ENCODE assay signal across 7 cellular contexts in genomic region chr17:68049812-68050437, GRCh38. TPM values are rescaled to one million over a fixed set of nuclear protein-coding genes. Genes with fewer than 3 reads are reported as not detected.
DNase-seq lines count a peak whose midpoint lies in the region; ATAC-seq, FAIRE-seq and TF ChIP-seq lines count a peak whose summit lies in the region.
"Not testable (repeated sequence)": the region's sequence is repeated elsewhere in the genome, so short reads cannot be mapped to it uniquely, and the experiment has no call there.

No MANE protein-coding gene starts in this region.

- H4K91ac ChIP-seq in H1 (replicated peaks; ENCODE audit: insufficient read length, low read length), result not testable (repeated sequence)

- not testable (repeated sequence) for H3K4ac ChIP-seq in H1 (replicated peaks; ENCODE audit: insufficient read length, low read depth, low read length)

- H3K14ac ChIP-seq in H1 (ENCODE audit: insufficient read length), result not testable (repeated sequence)

- not testable (repeated sequence) for H2BK120ac ChIP-seq in H1 (replicated peaks; ENCODE audit: low read depth, low read length)

- not testable (repeated sequence) for BruUV-seq in Panc1 (replicated peaks; lab: Mats Ljungman, UMichigan); GM12878 (replicated peaks; lab: Mats Ljungman, UMichigan)

- peak; percentile 35 to 53; a peak in 3 of 6 replicates for ATAC-seq in A549
- peak; percentile 31; the same call in 1 of the 2 replicates for ATAC-seq in Panc1
- ATAC-seq in WTC11, result not testable (repeated sequence)
- peak; percentile 36; the same call in 1 of the 3 replicates for ATAC-seq in GM12878

- not testable (repeated sequence) for H3K79me1 ChIP-seq in H1 (ENCODE audit: low read depth, low read length)

- not testable (repeated sequence) for H2AFZ ChIP-seq in GM12878 (ENCODE audit: control insufficient read depth, low read depth, low read length); H1 (ENCODE audit: low read length)

- FAIRE-seq in A549 (lab: Jason Lieb, UNC); GM12878 (lab: Jason Lieb, UNC); H1 (lab: Jason Lieb, UNC): not testable (repeated sequence)

- H3K56ac ChIP-seq in H1 (replicated peaks; ENCODE audit: insufficient read length, low read depth, low read length), result not testable (repeated sequence)

- H3K36me3 Mint-ChIP-seq in CD14-positive monocyte (peaks cover 27 to 44% of the 10 kb centered on the region in 2 donors), WTC11 (peaks cover 30% of the 10 kb centered on the region), nephron progenitor cell (ENCODE audit: low read depth) (peaks cover 25% of the 10 kb centered on the region)

- SMC1A ChIA-PET in GM12878 (lab: Charles Lee; ENCODE audit: uncharacterized antibody, unreplicated experiment), result interaction anchor here (1.4 kb wide), 1 partner anchor 13 kb away, joined by 5 read pairs; no protein-coding TSS in a partner anchor

- not testable (repeated sequence) for H3K27me3 Mint-ChIP-seq in CD14-positive monocyte (ENCODE audit: low read depth in 3 of 3); WTC11 (ENCODE audit: low read depth); nephron progenitor cell (ENCODE audit: low read depth, poor library complexity)

- peaks cover 20% of the 10 kb centered on the region for H3K4me1 Mint-ChIP-seq in CD14-positive monocyte
- peaks cover 11% of the 10 kb centered on the region for H3K4me1 Mint-ChIP-seq in WTC11
- peaks cover 11% of the 10 kb centered on the region for H3K4me1 Mint-ChIP-seq in nephron progenitor cell

- H3K36me3 ChIP-seq in Panc1 (ENCODE audit: control insufficient read depth, insufficient read depth, low read length), result peaks cover 21% of the 10 kb centered on the region
- H3K36me3 ChIP-seq in GM12878 (ENCODE audit: control insufficient read depth in 2 of 2, insufficient read depth in 2 of 2, low read length in 1 of 2), result not testable (repeated sequence)
- H3K36me3 ChIP-seq in H1 (ENCODE audit: control insufficient read depth in 2 of 4, insufficient read depth in 4 of 4, low read length in 3 of 4), result peaks cover 7 to 27% (median 16%) of the 10 kb centered on the region in 4 experiments; a peak in 7 of 8 replicates

- H4K5ac ChIP-seq in H1 (ENCODE audit: insufficient read length, low read depth, low read length), result not testable (repeated sequence)

- H3K23ac ChIP-seq in H1 (ENCODE audit: insufficient read length), result not testable (repeated sequence)

- TF ChIP-seq RAD21 in A549 (conservative IDR thresholded peaks at IDR 0.05 in 1 of 2, IDR thresholded peaks at IDR 0.05 in 1 of 2); GM12878 (IDR thresholded peaks at IDR 0.05; ENCODE audit: insufficient read depth, low read depth, low read length); H1 (IDR thresholded peaks at IDR 0.05 in 1 of 2, conservative IDR thresholded peaks at IDR 0.05 in 1 of 2; ENCODE audit: low read depth in 2 of 2, low read length in 2 of 2): not testable (repeated sequence)

- H4K8ac ChIP-seq in H1 (ENCODE audit: extremely low read depth, insufficient read depth, low read length), result not testable (repeated sequence)

- H3K4me1 ChIP-seq in A549; Panc1 (ENCODE audit: control insufficient read depth, insufficient read depth, low read length); GM12878 (ENCODE audit: control insufficient read depth, insufficient read depth, low read length); H1 (replicated peaks in 1 of 4; ENCODE audit: control insufficient read depth in 3 of 4, insufficient read depth in 4 of 4, low read length in 3 of 4): not testable (repeated sequence)

- H2BK15ac ChIP-seq in H1 (ENCODE audit: low read length), result not testable (repeated sequence)

- H3K18ac ChIP-seq in H1 (ENCODE audit: extremely low read depth, low read length), result not testable (repeated sequence)

- H3K4me3 ChIP-seq in A549; Panc1 (ENCODE audit: low read depth in 2 of 2, low read length in 2 of 2); GM12878; H1 (ENCODE audit: extremely low read depth in 1 of 4, insufficient read depth in 2 of 4, low read depth in 3 of 4, low read length in 4 of 4): not testable (repeated sequence)

- not testable (repeated sequence) for TF ChIP-seq EP300 in A549 (IDR thresholded peaks at IDR 0.05); GM12878 (IDR thresholded peaks at IDR 0.05; ENCODE audit: borderline replicate concordance in 1 of 2, control insufficient read depth in 1 of 2, low read depth in 2 of 2, low read length in 2 of 2); H1 (IDR thresholded peaks at IDR 0.05; ENCODE audit: borderline replicate concordance in 1 of 2, low read depth in 2 of 2, low read length in 2 of 2)

- H3K9ac ChIP-seq in GM12878 (ENCODE audit: control insufficient read depth, insufficient read depth, low read length); H1 (replicated peaks in 1 of 4; ENCODE audit: extremely low read depth in 1 of 4, low read depth in 3 of 4, low read length in 3 of 4): not testable (repeated sequence)

- peak overlapping the region in 4 of 7 donors; percentile 21 to 81 (median 74) for H3K27ac Mint-ChIP-seq in CD14-positive monocyte
- not testable (repeated sequence) for H3K27ac Mint-ChIP-seq in WTC11
- H3K27ac Mint-ChIP-seq in nephron progenitor cell, result peak overlapping the region; percentile 24

- not testable (repeated sequence) for TF ChIP-seq CTCF in A549 (IDR thresholded peaks at IDR 0.05); CD14-positive monocyte (IDR thresholded peaks at IDR 0.05); Panc1 (IDR thresholded peaks at IDR 0.05); WTC11 (IDR thresholded peaks at IDR 0.05); GM12878 (IDR thresholded peaks at IDR 0.05 in 2 of 3, conservative IDR thresholded peaks at IDR 0.05 in 1 of 3; ENCODE audit: control insufficient read depth in 2 of 3, extremely low read depth in 1 of 3, insufficient read depth in 1 of 3, low read depth in 3 of 3, low read length in 3 of 3); H1 (IDR thresholded peaks at IDR 0.05; ENCODE audit: control extremely low read depth in 1 of 3, insufficient read depth in 1 of 3, low read depth in 1 of 3, low read length in 3 of 3); nephron progenitor cell (IDR thresholded peaks at IDR 0.05)

- POLR2A ChIA-PET in A549 (lab: Yijun Ruan, JAX); Panc1 (lab: Charles Lee); GM12878 (lab: Charles Lee): not testable (repeated sequence)
- POLR2A ChIA-PET in WTC11 (lab: Charles Lee) (interaction anchor here (0.7 kb wide), 1 partner anchor 23 kb away, joined by 3 read pairs; no protein-coding TSS in a partner anchor), H1 (lab: Charles Lee; ENCODE audit: partially characterized antibody) (interaction anchor here (1.0 to 7.9 kb wide), 6 partner anchors 10 to 101 kb away, joined by 3 to 134 read pairs (median 8); partner anchors contain the start of gene KPNA2)

- not testable (repeated sequence) for H3K23me2 ChIP-seq in H1 (ENCODE audit: low read depth, low read length)

- CTCF ChIA-PET in A549 (lab: Yijun Ruan, JAX); Panc1 (lab: Charles Lee); GM12878 (lab: Yijun Ruan, JAX); H1 (lab: Charles Lee; ENCODE audit: partially characterized antibody): not testable (repeated sequence)
- CTCF ChIA-PET in WTC11 (lab: Charles Lee), result interaction anchor here (1.2 kb wide), 1 partner anchor 155 kb away, joined by 3 read pairs; no protein-coding TSS in a partner anchor

- H3K9me3 ChIP-seq in A549; Panc1 (ENCODE audit: control insufficient read depth, insufficient read depth, low read depth, low read length); GM12878 (replicated peaks; ENCODE audit: control insufficient read depth, insufficient read depth, low read length); H1 (ENCODE audit: insufficient read depth in 2 of 2, low read depth in 1 of 2, low read length in 1 of 2): not testable (repeated sequence)

- not testable (repeated sequence) for H2BK5ac ChIP-seq in H1 (ENCODE audit: low read depth, low read length)

- 80% methylated on average over 4 of the region's 4 CpGs for WGBS in A549 (ENCODE audit: missing lambda C conversion rate)
- WGBS in GM12878 (ENCODE audit: insufficient coverage, insufficient replicate concordance, low lambda C conversion rate, missing lambda C conversion rate), result 75% methylated on average over 4 of the region's 4 CpGs
- 0 to 65% methylated on average over 1 to 4 of the region's 4 CpGs for WGBS in H1 (ENCODE audit: extremely low coverage in 1 of 2, insufficient coverage in 1 of 2, insufficient read length in 1 of 2, insufficient replicate concordance in 2 of 2, low coverage in 1 of 2, low lambda C conversion rate in 2 of 2, missing lambda C conversion rate in 1 of 2), 2 experiments

- RAD21 ChIA-PET in GM12878 (lab: Charles Lee; ENCODE audit: unreplicated experiment), result not testable (repeated sequence)

- not testable (repeated sequence) for H3K4me2 ChIP-seq in A549; GM12878 (ENCODE audit: control insufficient read depth, insufficient read depth); H1 (ENCODE audit: insufficient read depth in 1 of 2, low read depth in 2 of 2, low read length in 2 of 2)

- H3K79me2 ChIP-seq in GM12878 (ENCODE audit: control insufficient read depth, insufficient read depth, low read length); H1 (ENCODE audit: control insufficient read depth in 1 of 2, insufficient read depth in 2 of 2, low read length in 2 of 2): not testable (repeated sequence)

- not testable (repeated sequence) for TF ChIP-seq POLR2A in A549 (IDR thresholded peaks at IDR 0.05; ENCODE audit: low read length); GM12878 (IDR thresholded peaks at IDR 0.05; ENCODE audit: low read depth, low read length); H1 (IDR thresholded peaks at IDR 0.05; ENCODE audit: control extremely low read depth in 1 of 2, low read depth in 2 of 2, low read length in 2 of 2)

- not testable (repeated sequence) for H2BK20ac ChIP-seq in H1 (ENCODE audit: low read length)

- intact Hi-C loops in CD14-positive monocyte (cut with micrococcal nuclease); GM12878 (cut with micrococcal nuclease; ENCODE audit: unreplicated experiment): not testable (repeated sequence)
- intact Hi-C loops in Panc1 (cut with micrococcal nuclease; ENCODE audit: unreplicated experiment), result loop anchor here (10.0 kb wide), 1 partner anchor 415 kb away; no protein-coding TSS in a partner anchor

- H3K27me3 ChIP-seq in Panc1 (ENCODE audit: control insufficient read depth, insufficient read depth, low read length); GM12878 (replicated peaks in 1 of 2; ENCODE audit: control insufficient read depth in 2 of 2, insufficient read depth in 2 of 2, low read length in 1 of 2); H1 (replicated peaks in 1 of 4; ENCODE audit: control insufficient read depth in 3 of 4, extremely low read depth in 1 of 4, insufficient read depth in 3 of 4, low read length in 3 of 4): not testable (repeated sequence)

- H4K20me1 ChIP-seq in GM12878 (ENCODE audit: control insufficient read depth, insufficient read depth); H1 (replicated peaks in 1 of 2; ENCODE audit: control insufficient read depth in 1 of 2, insufficient read depth in 2 of 2, low read length in 2 of 2): not testable (repeated sequence)

- in situ Hi-C loops in Panc1 (cut with HindIII; ENCODE audit: low pct_unique_long_range_greater_than_20kb, low sequenced_read_pairs); GM12878 (cut with MboI): not testable (repeated sequence)

- not testable (repeated sequence) for H2AK5ac ChIP-seq in H1 (ENCODE audit: low read depth, low read length)

- DNase-seq in A549 (ENCODE audit: low read depth in 1 of 2, low spot score in 1 of 2); CD14-positive monocyte (ENCODE audit: low spot score); Panc1 (ENCODE audit: low read depth, low spot score); WTC11 (ENCODE audit: low spot score); GM12878 (ENCODE audit: low read depth, low spot score); H1 (ENCODE audit: low read depth in 1 of 2, low spot score in 2 of 2); nephron progenitor cell: not testable (repeated sequence)

- H2BK12ac ChIP-seq in H1 (ENCODE audit: low read depth, low read length), result not testable (repeated sequence)

- not testable (repeated sequence) for H3K27ac ChIP-seq in A549; Panc1 (ENCODE audit: low read length); GM12878 (ENCODE audit: control insufficient read depth, insufficient read depth); H1 (ENCODE audit: low read depth, low read length)

- not testable (repeated sequence) for H3K9me3 Mint-ChIP-seq in CD14-positive monocyte, WTC11, nephron progenitor cell

- H3K4me3 Mint-ChIP-seq in CD14-positive monocyte, WTC11, nephron progenitor cell: not testable (repeated sequence)

RNA-seq across cellular contexts. Expression of gene KPNA2, which starts 14.4 kb away (rescaled TPM):
- polyA plus RNA-seq in A549 (2011; rRNA removed), result 382 and 429 TPM in 2 replicates
- polyA plus RNA-seq in A549 (2012; cell fraction: cytosol; rRNA removed), result 307 and 329 TPM in 2 replicates
- polyA plus RNA-seq in A549 (2012; cell fraction: nucleus; rRNA removed), result 276 and 345 TPM in 2 replicates
- polyA plus RNA-seq in A549 (2017; fragmentation: RNase III; extraction: RNeasy Plus Mini Kit Qiagen cat#74134 plus additional on column Dnase treatment), result 614 to 826 TPM (median 700 TPM) in 3 replicates
- 495 and 508 TPM in 2 replicates for polyA minus RNA-seq in A549 (2011; rRNA and poly(A)+ RNA removed)
- polyA plus RNA-seq in CD14-positive monocyte, result 10 to 100 TPM; 23.2 TPM
- total RNA-seq in Panc1 (2021; ENCODE audit: unreplicated experiment), result 177 TPM
- 102 TPM for polyA plus RNA-seq in Panc1 (2012; ENCODE audit: insufficient read length)
- 426 to 466 TPM (median 431 TPM) in 3 replicates for total RNA-seq in WTC11 (2021)
- total RNA-seq in GM12878 (2013; cell fraction: nucleolus; rRNA removed), result 26.9 and 31.7 TPM in 2 replicates
- 202 and 211 TPM in 2 replicates for total RNA-seq in GM12878 (2014; rRNA removed)
- 244 and 260 TPM in 2 replicates for total RNA-seq in GM12878 (2014; rRNA removed; fragmentation: Illumina TruSeq; extraction: Trizol)
- total RNA-seq in GM12878 (2021), result 242 and 254 TPM in 2 replicates
- 88.2 TPM for polyA plus RNA-seq in GM12878 (2011; ENCODE audit: low read depth)
- 201 and 232 TPM in 2 replicates for polyA plus RNA-seq in GM12878 (2011; rRNA removed)
- 251 and 257 TPM in 2 replicates for polyA plus RNA-seq in GM12878 (2011; cell fraction: cytosol; rRNA removed)
- polyA plus RNA-seq in GM12878 (2011; cell fraction: nucleus; rRNA removed), result 136 and 222 TPM in 2 replicates
- 103 and 109 TPM in 2 replicates for polyA plus RNA-seq in GM12878 (2012)
- polyA plus RNA-seq in GM12878 (2014; fragmentation: Illumina TruSeq; extraction: Trizol), result 307 and 332 TPM in 2 replicates
- polyA plus RNA-seq in GM12878 (2014; fragmentation: Nextera tagmentation; extraction: Ambion mirVana), result 100 to 1,000 TPM; 647 to 731 TPM
- 211 and 212 TPM in 2 replicates for polyA plus RNA-seq in GM12878 (2014; rRNA removed)
- polyA plus RNA-seq in GM12878 (2016; fragmentation: Nextera tagmentation; extraction: Ambion mirVana), result 100 to 1,000 TPM; 567 to 584 TPM
- polyA minus RNA-seq in GM12878 (2011; rRNA and poly(A)+ RNA removed), result 333 and 392 TPM in 2 replicates
- 116 and 120 TPM in 2 replicates for polyA minus RNA-seq in GM12878 (2011; cell fraction: cytosol; rRNA and poly(A)+ RNA removed)
- 62.3 and 107 TPM in 2 replicates for polyA minus RNA-seq in GM12878 (2011; cell fraction: nucleus; rRNA and poly(A)+ RNA removed)
- 599 and 612 TPM in 2 replicates for total RNA-seq in H1 (2021; fragmentation: NEBNext Ultra II Directional; extraction: Animal tissue kit (Norgen Biotek cat#: 25700))
- 282 and 413 TPM in 2 replicates for polyA plus RNA-seq in H1 (2011; rRNA removed)
- polyA plus RNA-seq in H1 (2011; cell fraction: cytosol; rRNA removed), result 359 TPM
- 273 TPM for polyA plus RNA-seq in H1 (2011; cell fraction: nucleus; rRNA removed)
- polyA plus RNA-seq in H1 (2012, experiment 1 of 2), result 400 to 532 TPM (median 448 TPM) in 4 replicates
- polyA plus RNA-seq in H1 (2012, experiment 2 of 2), result 97.1 TPM
- 316 TPM for polyA plus RNA-seq in H1 (2013, experiment 1 of 2)
- polyA plus RNA-seq in H1 (2013, experiment 2 of 2), result 317 TPM
- polyA minus RNA-seq in H1 (2011; rRNA and poly(A)+ RNA removed), result 770 and 875 TPM in 2 replicates
- 428 TPM for polyA minus RNA-seq in H1 (2011; cell fraction: cytosol; rRNA and poly(A)+ RNA removed)
- polyA minus RNA-seq in H1 (2011; cell fraction: nucleus; rRNA and poly(A)+ RNA removed), result 320 TPM

RNA-seq across cellular contexts. Expression of gene C17orf58, which starts 53.7 kb away (rescaled TPM):
- polyA plus RNA-seq in A549 (2011; rRNA removed) (18.4 and 20.0 TPM in 2 replicates), A549 (2017; fragmentation: RNase III; extraction: RNeasy Plus Mini Kit Qiagen cat#74134 plus additional on column Dnase treatment) (9.6 to 11.2 TPM (median 9.9 TPM) in 3 replicates), CD14-positive monocyte (1 to 10 TPM; 4.0 to 6.7 TPM), GM12878 (2011; rRNA removed) (6.6 and 7.1 TPM in 2 replicates), GM12878 (2014; fragmentation: Illumina TruSeq; extraction: Trizol) (5.9 TPM in 2 replicates), GM12878 (2014; fragmentation: Nextera tagmentation; extraction: Ambion mirVana) (1 to 10 TPM; 3.3 to 3.4 TPM), GM12878 (2014; rRNA removed) (7.0 and 8.1 TPM in 2 replicates), GM12878 (2016; fragmentation: Nextera tagmentation; extraction: Ambion mirVana) (10 to 100 TPM in 1 of 2 experiments, 1 to 10 TPM in 1; 9.4 to 12.3 TPM), H1 (2011; rRNA removed) (20.5 and 22.6 TPM in 2 replicates)
- 18.1 and 22.4 TPM in 2 replicates for polyA plus RNA-seq in A549 (2012; cell fraction: cytosol; rRNA removed)
- polyA plus RNA-seq in A549 (2012; cell fraction: nucleus; rRNA removed), result 7.9 and 8.5 TPM in 2 replicates
- 8.9 and 10.0 TPM in 2 replicates for polyA minus RNA-seq in A549 (2011; rRNA and poly(A)+ RNA removed)
- total RNA-seq in Panc1 (2021; ENCODE audit: unreplicated experiment) (15.6 TPM), WTC11 (2021) (27.4 to 29.5 TPM (median 28.2 TPM) in 3 replicates), GM12878 (2014; rRNA removed) (9.3 and 10.1 TPM in 2 replicates), GM12878 (2014; rRNA removed; fragmentation: Illumina TruSeq; extraction: Trizol) (4.6 and 5.6 TPM in 2 replicates), GM12878 (2021) (5.8 and 6.4 TPM in 2 replicates)
- polyA plus RNA-seq in Panc1 (2012; ENCODE audit: insufficient read length), result 10.3 TPM
- total RNA-seq in GM12878 (2013; cell fraction: nucleolus; rRNA removed), result 0.56 and 1.4 TPM in 2 replicates
- 5.2 TPM for polyA plus RNA-seq in GM12878 (2011; ENCODE audit: low read depth)
- polyA plus RNA-seq in GM12878 (2011; cell fraction: cytosol; rRNA removed), result 3.8 and 7.5 TPM in 2 replicates
- polyA plus RNA-seq in GM12878 (2011; cell fraction: nucleus; rRNA removed), result 2.9 and 4.0 TPM in 2 replicates
- polyA plus RNA-seq in GM12878 (2012), result 4.8 and 6.4 TPM in 2 replicates
- polyA minus RNA-seq in GM12878 (2011; rRNA and poly(A)+ RNA removed), result 3.5 and 4.0 TPM in 2 replicates
- 1.6 and 4.3 TPM in 2 replicates for polyA minus RNA-seq in GM12878 (2011; cell fraction: cytosol; rRNA and poly(A)+ RNA removed)
- polyA minus RNA-seq in GM12878 (2011; cell fraction: nucleus; rRNA and poly(A)+ RNA removed), result 1.2 and 1.4 TPM in 2 replicates
- total RNA-seq in H1 (2021; fragmentation: NEBNext Ultra II Directional; extraction: Animal tissue kit (Norgen Biotek cat#: 25700)), result 21.8 and 24.1 TPM in 2 replicates
- 23.9 TPM for polyA plus RNA-seq in H1 (2011; cell fraction: cytosol; rRNA removed)
- polyA plus RNA-seq in H1 (2011; cell fraction: nucleus; rRNA removed), result 18.5 TPM
- 17.9 to 21.2 TPM (median 19.4 TPM) in 4 replicates for polyA plus RNA-seq in H1 (2012, experiment 1 of 2)
- polyA plus RNA-seq in H1 (2012, experiment 2 of 2), result 8.9 TPM
- 32.3 TPM for polyA plus RNA-seq in H1 (2013, experiment 1 of 2)
- 34.2 TPM for polyA plus RNA-seq in H1 (2013, experiment 2 of 2)
- 10.9 and 11.1 TPM in 2 replicates for polyA minus RNA-seq in H1 (2011; rRNA and poly(A)+ RNA removed)
- 8.1 TPM for polyA minus RNA-seq in H1 (2011; cell fraction: cytosol; rRNA and poly(A)+ RNA removed)
- 7.9 TPM for polyA minus RNA-seq in H1 (2011; cell fraction: nucleus; rRNA and poly(A)+ RNA removed)
